12 cellular contexts compared by ENCODE assay signal in the genomic region with DNA sequence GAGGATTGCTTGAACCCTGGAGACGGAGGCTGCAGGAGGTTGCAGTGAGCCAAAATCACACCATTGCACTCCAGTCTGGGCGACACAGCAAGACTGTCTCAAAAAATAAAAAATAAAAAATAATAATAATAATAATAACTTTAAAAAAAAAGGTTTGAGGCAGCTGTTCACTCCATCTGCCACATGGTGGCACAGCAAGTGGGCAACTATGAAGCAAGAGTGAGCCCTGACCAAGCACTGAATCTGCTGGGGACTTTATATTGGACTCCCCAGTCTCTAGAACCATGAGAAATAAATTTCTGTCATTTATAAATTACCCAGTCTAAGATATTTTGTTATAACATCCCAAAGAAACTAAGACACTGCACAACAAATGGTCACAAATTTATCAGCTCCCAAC. TPM values are rescaled to one million over a fixed set of nuclear protein-coding genes. Genes with fewer than 3 reads are reported as not detected.
A peak's percentile ranks its signal among the peaks of the same experiment; 100 is the strongest.
DNase-seq lines count a peak whose midpoint lies in the region; ATAC-seq, FAIRE-seq and TF ChIP-seq lines count a peak whose summit lies in the region.
"Had no signal": no experiment of that assay in that cellular context is flagged by ENCODE, and none has a peak within 500 bp of the region (broad histone marks: within the 10 kb centered on the region; RNA-seq: fewer than 3 reads in every experiment).

No MANE protein-coding gene starts in this region.

- in situ Hi-C loops in K562 (cut with MboI): no loop called here

- DNase-seq in AG10803 (ENCODE audit: low read depth) (peak; percentile 42), HFFc6 (peak; percentile 19), K562 (ENCODE audit: extremely low read depth in 1 of 4, low spot score in 3 of 4) (no peak), lung microvascular endothelial cell (ENCODE audit: low read depth in 2 of 2) (peak; percentile 36 to 63), NCI-H526 treated with DMSO at 0.1 percent for 48 hours (lab: John Stamatoyannopoulos, UW) (no peak), SKM-1 (lab: John Stamatoyannopoulos, UW; ENCODE audit: unreplicated experiment) (no peak), SHP77 treated with DMSO at 0.1 percent for 48 hours (lab: John Stamatoyannopoulos, UW) (no peak)
- no peak for DNase-seq in NK-92 treated with Interleukin-12 subunit alpha and Interleukin-12 subunit beta, amount 100 ng/mL, for 24 hours (lab: John Stamatoyannopoulos, UW)
- DNase-seq: kidney glomerular epithelial cell; NCI-H1105; stimulated activated CD4-positive, alpha-beta T cell treated with anti-CD3 and anti-CD28 coated beads, Interleukin-4, amount 100 ng/mL, for 1 hour had no signal

- H3K4me1 ChIP-seq in K562 (replicated peaks in 1 of 2; ENCODE audit: control insufficient read depth in 2 of 2, insufficient read depth in 2 of 2, low read length in 2 of 2): peaks cover 0 to 4% of the 10 kb centered on the region in 2 experiments; a peak in 2 of 5 replicates

- H3K9me3 Mint-ChIP-seq in HFFc6: no peaks in the 10 kb centered on the region

- H3K79me2 ChIP-seq in K562 (ENCODE audit: control insufficient read depth, insufficient read depth, low read length): no peaks in the 10 kb centered on the region

- CTCF ChIA-PET in K562 (lab: Yijun Ruan, JAX; ENCODE audit: low intra/inter-chr PET ratio): no interaction called here

- TF ChIP-seq EP300 in K562 (IDR thresholded peaks at IDR 0.05; ENCODE audit: low read length): no peak

- H3K36me3 Mint-ChIP-seq in HFFc6 (ENCODE audit: low read depth): peaks cover 6% of the 10 kb centered on the region; the same call in 1 of the 2 replicates

- no peaks in the 10 kb centered on the region for H3K36me3 ChIP-seq in K562 (ENCODE audit: control insufficient read depth, insufficient read depth, low read length)

- 100% methylated on average over 1 of the region's 2 CpGs for WGBS in K562 (ENCODE audit: insufficient coverage, low coverage, missing lambda C conversion rate)

- no peak overlapping the region for H3K9ac ChIP-seq in K562 (ENCODE audit: insufficient read depth in 1 of 2, low read depth in 2 of 2, low read length in 2 of 2)

- no TSS peak for BruUV-seq in K562 (replicated peaks; lab: Mats Ljungman, UMichigan)

- no peaks in the 10 kb centered on the region for H3K27me3 ChIP-seq in K562 (ENCODE audit: control insufficient read depth in 2 of 2, insufficient read depth in 2 of 2, low read length in 2 of 2)

- H3K9me1 ChIP-seq in K562 (ENCODE audit: control insufficient read depth, insufficient read depth, low read length): no peaks in the 10 kb centered on the region

- POLR2A ChIA-PET in K562 (lab: Yijun Ruan, JAX): no interaction called here

- H4K20me1 ChIP-seq in K562 (replicated peaks; ENCODE audit: control insufficient read depth, insufficient read depth, low read length): no peaks in the 10 kb centered on the region

- ATAC-seq in K562: peak; percentile 53

- no peak for TF ChIP-seq POLR2A in K562 (conservative IDR thresholded peaks at IDR 0.05)

- peaks cover 11% of the 10 kb centered on the region for H3K4me1 Mint-ChIP-seq in HFFc6 (ENCODE audit: low read depth)

- no peak for FAIRE-seq in K562 (lab: Jason Lieb, UNC)

- TF ChIP-seq RAD21 in K562 (CRISPR knock-in tag; conservative IDR thresholded peaks at IDR 0.05 in 1 of 2, IDR thresholded peaks at IDR 0.05 in 1 of 2): no peak

- TF ChIP-seq CTCF in AG10803 (conservative IDR thresholded peaks at IDR 0.05; ENCODE audit: low read length) (peak; percentile 55), HFFc6 (IDR thresholded peaks at IDR 0.05) (peak; percentile 71), K562 (IDR thresholded peaks at IDR 0.05 in 2 of 3, conservative IDR thresholded peaks at IDR 0.05 in 1 of 3; ENCODE audit: insufficient read depth in 2 of 3, low read depth in 1 of 3, low read length in 3 of 3) (0 out of 6 replicates have a peak, but pooled peaks of 1 of the 3 experiments have one; percentile 14)

- H3K9me3 ChIP-seq in K562 (replicated peaks; ENCODE audit: control insufficient read depth, insufficient read depth, low read depth, low read length): no peaks in the 10 kb centered on the region

- H3K27me3 Mint-ChIP-seq in HFFc6 (ENCODE audit: insufficient read depth): peaks cover 3% of the 10 kb centered on the region
- H3K27me3 Mint-ChIP-seq: activated naive CD8-positive, alpha-beta T cell had no signal

- H3K4me2 ChIP-seq in K562 (ENCODE audit: insufficient read depth, low read length): no peak overlapping the region

- intact Hi-C loops in K562 (cut with micrococcal nuclease): no loop called here

- no peak overlapping the region for H3K27ac ChIP-seq in K562 (ENCODE audit: extremely low read depth, low read depth, low read length)

- H3K4me3 ChIP-seq in AG10803 (ENCODE audit: low read length) (no peak overlapping the region), K562 (no peak overlapping the region)

- H3K4me3 Mint-ChIP-seq in HFFc6: no peak overlapping the region
- H3K4me3 Mint-ChIP-seq: activated naive CD8-positive, alpha-beta T cell had no signal

- H2AFZ ChIP-seq in K562 (ENCODE audit: low read depth, low read length): no peak overlapping the region

- H3K27ac Mint-ChIP-seq in HFFc6: no peak overlapping the region; the same call in 1 of the 2 replicates
- H3K27ac Mint-ChIP-seq: activated naive CD8-positive, alpha-beta T cell had no signal

TF ChIP-seq in K562, 482 proteins besides CTCF, POLR2A, EP300 and RAD21 (continues in another document):
- TF ChIP-seq ZNF134 (CRISPR knock-in tag; conservative IDR thresholded peaks at IDR 0.05): no peak

RNA-seq across cellular contexts. Expression of gene BRI3, which starts 14.6 kb away (rescaled TPM):
- total RNA-seq in HFFc6 (2021; fragmentation: NEBNext Ultra II Directional; extraction: Animal tissue kit (Norgen Biotek cat#: 25700)): 100 to 1,000 TPM; 288 to 304 (median 295) TPM
- total RNA-seq in K562 (2011; cell fraction: chromatin; rRNA removed; ENCODE audit: low replicate concordance): 12.6 and 25.0 TPM in 2 replicates
- 16.4 and 20.8 TPM in 2 replicates for total RNA-seq in K562 (2011; cell fraction: nucleolus; rRNA removed)
- 21.3 and 23.7 TPM in 2 replicates for total RNA-seq in K562 (2011; cell fraction: nucleoplasm; rRNA removed)
- total RNA-seq in K562 (2014; rRNA removed) (9.9 and 10.7 TPM in 2 replicates), K562 (2014; rRNA removed; fragmentation: Illumina TruSeq; extraction: Trizol) (11.9 and 21.6 TPM in 2 replicates), K562 (2015; rRNA removed; fragmentation: Illumina TruSeq; extraction: Trizol) (29.1 and 29.8 TPM in 2 replicates), K562 (2021) (55.1 and 57.4 TPM in 2 replicates), lung microvascular endothelial cell (47.5 and 68.5 TPM in 2 replicates)
- polyA plus RNA-seq in K562 (2011; rRNA removed) (18.6 and 21.3 TPM in 2 replicates), K562 (2014; fragmentation: Illumina TruSeq; extraction: Trizol) (16.9 and 26.0 TPM in 2 replicates), K562 (2014; fragmentation: Nextera tagmentation; extraction: Ambion mirVana) (1 to 10 TPM; 4.3 to 5.7 TPM), K562 (2014; rRNA removed) (23.1 and 39.8 TPM in 2 replicates)
- polyA plus RNA-seq in K562 (2011; cell fraction: cytosol; rRNA removed): 24.1 and 28.7 TPM in 2 replicates
- 16.2 and 18.7 TPM in 2 replicates for polyA plus RNA-seq in K562 (2011; cell fraction: nucleus; rRNA removed)
- polyA plus RNA-seq in K562 (2012): 46.4 and 129 TPM in 2 replicates
- 8.9 and 9.1 TPM in 2 replicates for polyA minus RNA-seq in K562 (2011; rRNA and poly(A)+ RNA removed)
- 8.2 and 13.9 TPM in 2 replicates for polyA minus RNA-seq in K562 (2011; cell fraction: cytosol; rRNA and poly(A)+ RNA removed)
- 9.2 and 11.0 TPM in 2 replicates for polyA minus RNA-seq in K562 (2011; cell fraction: nucleus; rRNA and poly(A)+ RNA removed)

RNA-seq across cellular contexts. Expression of gene TECPR1, which starts 14.8 kb away (rescaled TPM):
- total RNA-seq in HFFc6 (2021; fragmentation: NEBNext Ultra II Directional; extraction: Animal tissue kit (Norgen Biotek cat#: 25700)): 10 to 100 TPM; 25.6 to 35.6 (median 29.3) TPM
- total RNA-seq in K562 (2011; cell fraction: chromatin; rRNA removed; ENCODE audit: low replicate concordance): 19.4 and 31.8 TPM in 2 replicates
- 12.4 and 19.8 TPM in 2 replicates for total RNA-seq in K562 (2011; cell fraction: nucleolus; rRNA removed)
- total RNA-seq in K562 (2011; cell fraction: nucleoplasm; rRNA removed): 15.6 and 16.7 TPM in 2 replicates
- 7.7 and 8.7 TPM in 2 replicates for total RNA-seq in K562 (2014; rRNA removed)
- total RNA-seq in K562 (2014; rRNA removed; fragmentation: Illumina TruSeq; extraction: Trizol): 2.1 and 4.1 TPM in 2 replicates
- 3.4 and 4.2 TPM in 2 replicates for total RNA-seq in K562 (2015; rRNA removed; fragmentation: Illumina TruSeq; extraction: Trizol)
- 10.5 and 15.0 TPM in 2 replicates for total RNA-seq in K562 (2021)
- polyA plus RNA-seq in K562 (2011; rRNA removed): 1.2 and 2.6 TPM in 2 replicates
- 0.83 and 1.5 TPM in 2 replicates for polyA plus RNA-seq in K562 (2011; cell fraction: cytosol; rRNA removed)
- 4.3 and 6.8 TPM in 2 replicates for polyA plus RNA-seq in K562 (2011; cell fraction: nucleus; rRNA removed)
- polyA plus RNA-seq in K562 (2012): 4.8 and 11.1 TPM in 2 replicates
- polyA plus RNA-seq in K562 (2014; fragmentation: Illumina TruSeq; extraction: Trizol): 2.2 and 3.4 TPM in 2 replicates
- under 1 TPM; 0.17 to 0.18 TPM for polyA plus RNA-seq in K562 (2014; fragmentation: Nextera tagmentation; extraction: Ambion mirVana)
- polyA plus RNA-seq in K562 (2014; rRNA removed): 4.4 and 6.2 TPM in 2 replicates
- 1.8 and 2.0 TPM in 2 replicates for polyA minus RNA-seq in K562 (2011; rRNA and poly(A)+ RNA removed)
- polyA minus RNA-seq in K562 (2011; cell fraction: cytosol; rRNA and poly(A)+ RNA removed): 3.1 and 6.8 TPM in 2 replicates
- 3.4 and 4.3 TPM in 2 replicates for polyA minus RNA-seq in K562 (2011; cell fraction: nucleus; rRNA and poly(A)+ RNA removed)
- 55.4 and 64.7 TPM in 2 replicates for total RNA-seq in lung microvascular endothelial cell

RNA-seq across cellular contexts. Expression of gene BHLHA15, which starts 55.6 kb away (rescaled TPM):
- total RNA-seq in HFFc6 (2021; fragmentation: NEBNext Ultra II Directional; extraction: Animal tissue kit (Norgen Biotek cat#: 25700)): under 1 TPM in 1 of 6 experiments, not detected in 5; 0.33 TPM
- total RNA-seq in K562 (2011; cell fraction: chromatin; rRNA removed; ENCODE audit: low replicate concordance): not detected in 2 replicates
- 1.2 and 1.5 TPM in 2 replicates for total RNA-seq in K562 (2011; cell fraction: nucleolus; rRNA removed)
- not detected in 2 replicates for total RNA-seq in K562 (2011; cell fraction: nucleoplasm; rRNA removed)
- total RNA-seq in K562 (2014; rRNA removed): 1.8 and 3.7 TPM in 2 replicates
- total RNA-seq in K562 (2014; rRNA removed; fragmentation: Illumina TruSeq; extraction: Trizol): not detected in 2 replicates
- total RNA-seq in K562 (2015; rRNA removed; fragmentation: Illumina TruSeq; extraction: Trizol): 0.38 TPM in 1 of 2 replicates, not detected in the other
- 2.0 and 2.4 TPM in 2 replicates for total RNA-seq in K562 (2021)
- 0.12 and 0.31 TPM in 2 replicates for polyA plus RNA-seq in K562 (2011; rRNA removed)
- polyA plus RNA-seq in K562 (2011; cell fraction: cytosol; rRNA removed): 0.28 and 1.7 TPM in 2 replicates
- 0.21 and 0.64 TPM in 2 replicates for polyA plus RNA-seq in K562 (2011; cell fraction: nucleus; rRNA removed)
- polyA plus RNA-seq in K562 (2012): 0.87 and 1.5 TPM in 2 replicates
- 0.22 TPM in 1 of 2 replicates, not detected in the other for polyA plus RNA-seq in K562 (2014; fragmentation: Illumina TruSeq; extraction: Trizol)
- not detected for polyA plus RNA-seq in K562 (2014; fragmentation: Nextera tagmentation; extraction: Ambion mirVana)
- polyA plus RNA-seq in K562 (2014; rRNA removed): 1.1 and 2.4 TPM in 2 replicates
- polyA minus RNA-seq in K562 (2011; rRNA and poly(A)+ RNA removed): not detected in 2 replicates
- polyA minus RNA-seq in K562 (2011; cell fraction: cytosol; rRNA and poly(A)+ RNA removed): not detected in 2 replicates
- 0.89 and 1.3 TPM in 2 replicates for polyA minus RNA-seq in K562 (2011; cell fraction: nucleus; rRNA and poly(A)+ RNA removed)
- total RNA-seq in lung microvascular endothelial cell: 0.20 and 0.44 TPM in 2 replicates

Comparison
In these comparisons a context has a peak if more than half of its experiments do, and no peak if none do; other contexts are left out.
1. DNase-seq: peak in AG10803 (single experiment), HFFc6 (single experiment) and lung microvascular endothelial cell (2 of 2); none in K562 (0 of 4), NCI-H526 treated with DMSO at 0.1 percent for 48 hours (single experiment), SKM-1 (single experiment), NK-92 treated with Interleukin-12 subunit alpha and Interleukin-12 subunit beta, amount 100 ng/mL, for 24 hours (single experiment) and SHP77 treated with DMSO at 0.1 percent for 48 hours (single experiment).